In the genomic region with DNA sequence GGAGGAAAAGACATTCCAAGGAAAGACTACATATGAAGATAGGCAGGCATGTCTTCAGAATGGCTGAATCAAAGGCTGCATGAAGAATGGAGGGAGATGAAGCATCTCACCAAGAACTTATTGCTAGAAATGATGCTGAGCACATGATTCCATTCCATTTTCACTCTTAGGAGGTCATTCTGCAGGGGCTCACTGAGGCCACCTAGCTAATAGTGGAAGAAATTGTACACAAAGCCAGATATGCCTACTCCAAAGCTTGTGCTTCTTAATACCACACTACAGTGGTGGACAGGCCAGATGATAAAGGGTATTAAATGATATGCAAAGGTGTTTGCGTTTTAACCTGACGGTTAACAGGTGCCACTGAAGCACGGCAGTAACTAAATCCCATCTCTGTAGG, we compare ENCODE assay signal across 1 cellular context.
TF ChIP-seq lines count a peak whose summit lies in the region.

No MANE protein-coding gene starts in this region.

TF ChIP-seq in H1, 55 proteins besides CTCF, POLR2A, EP300 and RAD21:
- TF ChIP-seq TAF7 (optimal IDR thresholded peaks at IDR 0.05; ENCODE audit: borderline replicate concordance, low read depth, low read length) (no peak), NANOG (IDR thresholded peaks at IDR 0.05; ENCODE audit: insufficient read depth, low read depth, low read length, poor library complexity, severe bottlenecking) (no peak), YY1 (IDR thresholded peaks at IDR 0.05; ENCODE audit: low read depth, low read length) (no peak), RFX5 (IDR thresholded peaks at IDR 0.05; ENCODE audit: borderline replicate concordance, low read depth, low read length) (no peak), RXRA (IDR thresholded peaks at IDR 0.05; ENCODE audit: insufficient read depth, low read depth, low read length) (no peak), JUN (IDR thresholded peaks at IDR 0.05; ENCODE audit: low read depth, low read length) (no peak), SRF (IDR thresholded peaks at IDR 0.05; ENCODE audit: low read depth, low read length) (no peak), HDAC2 (IDR thresholded peaks at IDR 0.05; ENCODE audit: borderline replicate concordance in 1 of 2, low read depth in 2 of 2, low read length in 2 of 2) (no peak), CHD2 (IDR thresholded peaks at IDR 0.05; ENCODE audit: low read length) (no peak), MAFK (IDR thresholded peaks at IDR 0.05; ENCODE audit: low read depth, low read length) (no peak), SIN3A (conservative IDR thresholded peaks at IDR 0.05 in 1 of 2, IDR thresholded peaks at IDR 0.05 in 1 of 2; ENCODE audit: low read depth in 1 of 2, low read length in 2 of 2) (no peak), RNF2 (IDR thresholded peaks at IDR 0.05; ENCODE audit: borderline replicate concordance, low read depth, low read length, missing control alignments, poor library complexity, severe bottlenecking) (no peak), KDM1A (IDR thresholded peaks at IDR 0.05; ENCODE audit: borderline replicate concordance, low read length) (no peak), FOSL1 (IDR thresholded peaks at IDR 0.05; ENCODE audit: insufficient read depth, low read depth, low read length) (no peak), BACH1 (IDR thresholded peaks at IDR 0.05; ENCODE audit: low read length) (no peak), SUZ12 (IDR thresholded peaks at IDR 0.05; ENCODE audit: low read length) (no peak)
- TF ChIP-seq, protein P1, sequence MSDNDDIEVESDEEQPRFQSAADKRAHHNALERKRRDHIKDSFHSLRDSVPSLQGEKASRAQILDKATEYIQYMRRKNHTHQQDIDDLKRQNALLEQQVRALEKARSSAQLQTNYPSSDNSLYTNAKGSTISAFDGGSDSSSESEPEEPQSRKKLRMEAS (IDR thresholded peaks at IDR 0.05): no peak
- TF ChIP-seq, protein P2, sequence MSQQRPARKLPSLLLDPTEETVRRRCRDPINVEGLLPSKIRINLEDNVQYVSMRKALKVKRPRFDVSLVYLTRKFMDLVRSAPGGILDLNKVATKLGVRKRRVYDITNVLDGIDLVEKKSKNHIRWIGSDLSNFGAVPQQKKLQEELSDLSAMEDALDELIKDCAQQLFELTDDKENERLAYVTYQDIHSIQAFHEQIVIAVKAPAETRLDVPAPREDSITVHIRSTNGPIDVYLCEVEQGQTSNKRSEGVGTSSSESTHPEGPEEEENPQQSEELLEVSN (IDR thresholded peaks at IDR 0.05): no peak
